In the genomic region with DNA sequence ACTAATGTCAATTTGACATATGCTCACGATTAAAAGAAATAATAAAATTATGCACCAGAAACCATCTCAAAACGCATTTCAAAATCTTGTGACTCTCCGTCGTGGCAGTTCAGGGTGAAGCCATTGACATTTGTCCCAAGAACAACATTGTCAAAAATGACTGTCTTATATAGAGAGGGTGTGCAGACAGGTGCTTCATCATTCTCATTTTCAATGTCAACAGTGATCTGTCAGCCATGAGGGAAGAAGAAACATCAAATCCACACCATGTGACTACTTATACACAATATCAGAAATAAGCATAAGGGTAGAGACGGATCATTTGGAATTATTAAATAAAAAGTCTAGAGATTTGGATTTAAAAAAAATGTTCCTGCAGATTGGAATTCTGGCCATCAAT, we compare ENCODE assay signal across 7 cellular contexts.
"Had no signal": no experiment of that assay in that cellular context is flagged by ENCODE, and none has a peak within 500 bp of the region (broad histone marks: within the 10 kb centered on the region; RNA-seq: fewer than 3 reads in every experiment).

No MANE protein-coding gene starts in this region.

- DNase-seq: Karpas-422, KBM-7 had no signal

- H3K27ac ChIP-seq: HL-60, KMS-11 had no signal

- H3K9ac ChIP-seq: KMS-11 had no signal

- H3K4me2 ChIP-seq: GM23338, KMS-11 had no signal

- H3K9me3 ChIP-seq: HAP-1 had no signal

- H3K4me3 ChIP-seq: GM23338, HAP-1 had no signal

- H3K4me1 ChIP-seq: HAP-1 had no signal

- H2AFZ ChIP-seq: GM23338 had no signal

- ATAC-seq: GM23338, HCT116 had no signal

- H3K36me3 ChIP-seq: HAP-1 had no signal
